21 cellular contexts compared by ENCODE assay signal in the genomic region with DNA sequence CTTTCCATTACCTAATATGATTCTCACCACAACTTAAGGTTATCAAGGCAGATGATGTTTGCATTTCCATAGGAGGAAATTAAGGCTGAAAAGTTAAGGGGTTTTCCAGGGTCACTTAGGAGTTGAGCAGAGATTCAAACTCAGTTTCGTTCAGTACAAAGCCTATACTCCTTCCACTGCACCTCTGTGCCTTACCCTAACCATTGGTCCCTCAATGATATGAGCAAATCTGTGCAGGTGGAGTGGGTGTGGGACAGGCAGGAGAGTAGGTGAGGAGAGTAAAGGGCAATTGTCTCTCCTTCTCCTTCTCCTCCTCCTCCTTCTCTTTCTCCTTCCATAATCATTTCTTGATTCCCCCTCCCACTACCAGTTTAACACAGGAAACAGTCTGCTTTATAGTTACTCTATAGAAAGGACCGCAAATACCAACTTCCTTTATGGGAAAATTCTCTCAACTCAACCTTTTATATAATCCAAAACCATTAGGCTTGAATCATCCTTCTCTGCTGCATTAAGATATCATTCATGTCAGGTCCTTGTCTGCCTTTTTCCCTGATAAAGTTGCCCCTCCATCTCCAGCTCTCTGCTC. TPM values are rescaled to one million over a fixed set of nuclear protein-coding genes. Genes with fewer than 3 reads are reported as not detected.
A peak's percentile ranks its signal among the peaks of the same experiment; 100 is the strongest.
DNase-seq lines count a peak whose midpoint lies in the region; ATAC-seq and TF ChIP-seq lines count a peak whose summit lies in the region.
"Had no signal": no experiment of that assay in that cellular context is flagged by ENCODE, and none has a peak within 500 bp of the region (broad histone marks: within the 10 kb centered on the region; RNA-seq: fewer than 3 reads in every experiment).

No MANE protein-coding gene starts in this region.

- H3K9me3 ChIP-seq in HEK293 (ENCODE audit: control insufficient read depth, insufficient read depth, low read depth, low read length) (no peaks in the 10 kb centered on the region), prostate gland (no peaks in the 10 kb centered on the region)
- H3K9me3 ChIP-seq: A549, BE2C had no signal

- POLR2A ChIA-PET in activated CD4-positive, alpha-beta T cell treated with anti-CD3 and anti-CD28 coated beads, Interleukin-2, amount 10 ng/mL, durations not matched to agents 7 days and 5 days (lab: Charles Lee), result no interaction called here
- POLR2A ChIA-PET in HEK293 (lab: Yijun Ruan, JAX), result no interaction called here

- TF ChIP-seq CTCF in HEK293 (tag by site-specific recombination; IDR thresholded peaks at IDR 0.05), result no peak
- TF ChIP-seq CTCF in prostate gland (IDR thresholded peaks at IDR 0.05), result no peak

- intact Hi-C loops in activated CD4-positive, alpha-beta T cell treated with anti-CD3 and anti-CD28 coated beads, Interleukin-2, amount 10 ng/mL, durations not matched to agents 24 days and 14 days (cut with micrococcal nuclease), result loop anchor here (2.0 to 5.0 kb wide), 2 partner anchors 18 to 241 kb away; no protein-coding TSS in a partner anchor
- intact Hi-C loops in prostate gland (cut with DNase I), result loop anchor here (5.0 kb wide), 1 partner anchor 191 kb away; the partner anchor contains the start of gene KDR

- DNase-seq in activated CD4-positive, alpha-beta T cell treated with anti-CD3 and anti-CD28 coated beads, Interleukin-2, amount 10 ng/mL, durations not matched to agents 24 days and 14 days, result no peak
- no peak for DNase-seq in activated CD4-positive, alpha-beta T cell treated with anti-CD3 and anti-CD28 coated beads, Interleukin-2, amount 10 ng/mL, durations not matched to agents 7 days and 5 days
- peak in 1 of 2 donors; percentile 12 for DNase-seq in activated naive CD4-positive, alpha-beta T cell treated with anti-CD3 and anti-CD28 coated beads, Interleukin-2, amount 50 U/mL, for 72 hours (ENCODE audit: low spot score in 2 of 2)
- DNase-seq in stimulated activated effector memory CD8-positive, alpha-beta T cell treated with anti-CD3 and anti-CD28 coated beads, Interleukin-12 subunit alpha, Interleukin-12 subunit beta, amount 100 ng/mL, for 72 hours (ENCODE audit: low spot score in 2 of 2), result no peak
- DNase-seq in HT-29 (ENCODE audit: low spot score) (no peak), prostate gland (ENCODE audit: low spot score) (no peak)
- DNase-seq: activated CD8-positive, alpha-beta memory T cell treated with anti-CD3 and anti-CD28 coated beads for 24 hours; aorta; BE2C; dorsolateral prefrontal cortex; NCI-H1694 treated with DMSO at 0.1 percent for 48 hours; NCI-H774; Right ventricle myocardium superior; stimulated activated CD4-positive, alpha-beta T cell treated with anti-CD3 and anti-CD28 coated beads, Interleukin-4, amount 100 ng/mL, for 1 hour had no signal

- H3K27me3 Mint-ChIP-seq in activated CD4-positive, alpha-beta T cell treated with anti-CD3 and anti-CD28 coated beads, Interleukin-2, amount 10 ng/mL, durations not matched to agents 24 days and 14 days, result no peaks in the 10 kb centered on the region
- peaks cover 4% of the 10 kb centered on the region for H3K27me3 Mint-ChIP-seq in activated CD4-positive, alpha-beta T cell treated with anti-CD3 and anti-CD28 coated beads, Interleukin-2, amount 10 ng/mL, durations not matched to agents 7 days and 5 days

- H3K9me3 Mint-ChIP-seq in activated CD4-positive, alpha-beta T cell treated with anti-CD3 and anti-CD28 coated beads, Interleukin-2, amount 10 ng/mL, durations not matched to agents 24 days and 14 days, result no peaks in the 10 kb centered on the region
- no peaks in the 10 kb centered on the region for H3K9me3 Mint-ChIP-seq in activated CD4-positive, alpha-beta T cell treated with anti-CD3 and anti-CD28 coated beads, Interleukin-2, amount 10 ng/mL, durations not matched to agents 7 days and 5 days
- H3K9me3 Mint-ChIP-seq in activated naive CD4-positive, alpha-beta T cell treated with anti-CD3 and anti-CD28 coated beads, Interleukin-2, amount 50 U/mL, for 72 hours, result peaks cover 0 to 5% of the 10 kb centered on the region in 2 donors
- no peaks in the 10 kb centered on the region for H3K9me3 Mint-ChIP-seq in stimulated activated effector memory CD8-positive, alpha-beta T cell treated with anti-CD3 and anti-CD28 coated beads, Interleukin-12 subunit alpha, Interleukin-12 subunit beta, amount 100 ng/mL, for 72 hours
- H3K9me3 Mint-ChIP-seq: central memory CD8-positive, alpha-beta T cell had no signal

- peaks cover 17% of the 10 kb centered on the region for H3K4me1 Mint-ChIP-seq in activated CD4-positive, alpha-beta T cell treated with anti-CD3 and anti-CD28 coated beads, Interleukin-2, amount 10 ng/mL, durations not matched to agents 24 days and 14 days
- H3K4me1 Mint-ChIP-seq in activated CD4-positive, alpha-beta T cell treated with anti-CD3 and anti-CD28 coated beads, Interleukin-2, amount 10 ng/mL, durations not matched to agents 7 days and 5 days, result peaks cover 10% of the 10 kb centered on the region
- peaks cover 9% of the 10 kb centered on the region for H3K4me1 Mint-ChIP-seq in stimulated activated effector memory CD8-positive, alpha-beta T cell treated with anti-CD3 and anti-CD28 coated beads, Interleukin-12 subunit alpha, Interleukin-12 subunit beta, amount 100 ng/mL, for 72 hours

- H3K27me3 ChIP-seq in prostate gland (replicated peaks; ENCODE audit: insufficient read depth), result no peaks in the 10 kb centered on the region
- H3K27me3 ChIP-seq: BE2C, dorsolateral prefrontal cortex had no signal

- peak; percentile 75 to 86 for ATAC-seq in activated naive CD4-positive, alpha-beta T cell treated with anti-CD3 and anti-CD28 coated beads, Interleukin-2, amount 50 U/mL, for 72 hours
- peak; percentile 50 for ATAC-seq in stimulated activated effector memory CD8-positive, alpha-beta T cell treated with anti-CD3 and anti-CD28 coated beads, Interleukin-12 subunit alpha, Interleukin-12 subunit beta, amount 100 ng/mL, for 72 hours
- no peak for ATAC-seq in HG03039 (IDR thresholded peaks at IDR 0.05; ENCODE audit: unreplicated experiment)
- ATAC-seq: A549, K562, left lobe of liver had no signal

- no peaks in the 10 kb centered on the region for H3K36me3 ChIP-seq in HEK293 (ENCODE audit: control insufficient read depth in 2 of 2, insufficient read depth in 1 of 2, low read length in 2 of 2)
- no peaks in the 10 kb centered on the region for H3K36me3 ChIP-seq in prostate gland
- H3K36me3 ChIP-seq: BE2C had no signal

- CTCF ChIA-PET in activated CD4-positive, alpha-beta T cell treated with anti-CD3 and anti-CD28 coated beads, Interleukin-2, amount 10 ng/mL, durations not matched to agents 7 days and 5 days (lab: Charles Lee), result no interaction called here
- CTCF ChIA-PET in HEK293 (lab: Yijun Ruan, JAX), result interaction anchor here (0.8 kb wide), 1 partner anchor 348 kb away, joined by 6 read pairs; no protein-coding TSS in a partner anchor

- H3K27ac ChIP-seq in HEK293 (ENCODE audit: extremely low read depth, low read depth, low read length) (no peak overlapping the region), prostate gland (no peak overlapping the region)
- H3K27ac ChIP-seq: A549, dorsolateral prefrontal cortex, epithelial cell of prostate had no signal

- no peak for TF ChIP-seq POLR2A in prostate gland (IDR thresholded peaks at IDR 0.05)

- H3K4me3 Mint-ChIP-seq in activated CD4-positive, alpha-beta T cell treated with anti-CD3 and anti-CD28 coated beads, Interleukin-2, amount 10 ng/mL, durations not matched to agents 24 days and 14 days, result peak overlapping the region; percentile 4
- H3K4me3 Mint-ChIP-seq in activated CD4-positive, alpha-beta T cell treated with anti-CD3 and anti-CD28 coated beads, Interleukin-2, amount 10 ng/mL, durations not matched to agents 7 days and 5 days, result no peak overlapping the region
- no peak overlapping the region for H3K4me3 Mint-ChIP-seq in stimulated activated effector memory CD8-positive, alpha-beta T cell treated with anti-CD3 and anti-CD28 coated beads, Interleukin-12 subunit alpha, Interleukin-12 subunit beta, amount 100 ng/mL, for 72 hours
- H3K4me3 Mint-ChIP-seq: central memory CD8-positive, alpha-beta T cell had no signal

- WGBS in prostate gland, result 62% methylated on average over 2 of the region's 2 CpGs

- peak overlapping the region; percentile 38 for H3K27ac Mint-ChIP-seq in activated CD4-positive, alpha-beta T cell treated with anti-CD3 and anti-CD28 coated beads, Interleukin-2, amount 10 ng/mL, durations not matched to agents 24 days and 14 days
- no peak overlapping the region for H3K27ac Mint-ChIP-seq in activated CD4-positive, alpha-beta T cell treated with anti-CD3 and anti-CD28 coated beads, Interleukin-2, amount 10 ng/mL, durations not matched to agents 7 days and 5 days
- H3K27ac Mint-ChIP-seq in activated naive CD4-positive, alpha-beta T cell treated with anti-CD3 and anti-CD28 coated beads, Interleukin-2, amount 50 U/mL, for 72 hours, result peak overlapping the region; percentile 28 to 45
- no peak overlapping the region for H3K27ac Mint-ChIP-seq in stimulated activated effector memory CD8-positive, alpha-beta T cell treated with anti-CD3 and anti-CD28 coated beads, Interleukin-12 subunit alpha, Interleukin-12 subunit beta, amount 100 ng/mL, for 72 hours

- H3K36me3 Mint-ChIP-seq in activated CD4-positive, alpha-beta T cell treated with anti-CD3 and anti-CD28 coated beads, Interleukin-2, amount 10 ng/mL, durations not matched to agents 24 days and 14 days (ENCODE audit: low read depth), result no peaks in the 10 kb centered on the region
- H3K36me3 Mint-ChIP-seq in activated CD4-positive, alpha-beta T cell treated with anti-CD3 and anti-CD28 coated beads, Interleukin-2, amount 10 ng/mL, durations not matched to agents 7 days and 5 days (ENCODE audit: low read depth), result no peaks in the 10 kb centered on the region
- H3K36me3 Mint-ChIP-seq in activated naive CD4-positive, alpha-beta T cell treated with anti-CD3 and anti-CD28 coated beads, Interleukin-2, amount 50 U/mL, for 72 hours, result peaks cover 0 to 6% of the 10 kb centered on the region in 2 donors
- H3K36me3 Mint-ChIP-seq in stimulated activated effector memory CD8-positive, alpha-beta T cell treated with anti-CD3 and anti-CD28 coated beads, Interleukin-12 subunit alpha, Interleukin-12 subunit beta, amount 100 ng/mL, for 72 hours, result no peaks in the 10 kb centered on the region

- no peak overlapping the region for H3K4me3 ChIP-seq in HEK293 (ENCODE audit: low read depth, low read length)
- no peak overlapping the region for H3K4me3 ChIP-seq in prostate gland
- H3K4me3 ChIP-seq: A549, dorsolateral prefrontal cortex, K562 had no signal

- H3K4me1 ChIP-seq in HEK293 (ENCODE audit: control insufficient read depth, insufficient read depth, low read length) (no peaks in the 10 kb centered on the region), prostate gland (replicated peaks) (no peaks in the 10 kb centered on the region)
- H3K4me1 ChIP-seq: A549, BE2C had no signal

RNA-seq across cellular contexts. Expression of gene SRD5A3, which starts 27.4 kb away (rescaled TPM):
- total RNA-seq in activated CD4-positive, alpha-beta T cell treated with anti-CD3 and anti-CD28 coated beads, Interleukin-2, amount 10 ng/mL, durations not matched to agents 24 days and 14 days, result 26.6 and 27.4 TPM in 2 replicates
- total RNA-seq in activated CD4-positive, alpha-beta T cell treated with anti-CD3 and anti-CD28 coated beads, Interleukin-2, amount 10 ng/mL, durations not matched to agents 7 days and 5 days, result 10 to 100 TPM in 1 of 2 experiments, 1 to 10 TPM in 1; 8.3 to 10.3 TPM
- total RNA-seq in activated naive CD4-positive, alpha-beta T cell treated with anti-CD3 and anti-CD28 coated beads, Interleukin-2, amount 50 U/mL, for 72 hours, result 10 to 100 TPM in 1 of 2 donors, under 1 TPM in 1; 0.77 to 20.4 TPM
- 3.8 and 3.9 TPM in 2 replicates for total RNA-seq in HT-29 (2014; rRNA removed; shearing (Covaris generic))
- total RNA-seq in prostate gland, result 10 to 100 TPM in 1 of 2 donors, 1 to 10 TPM in 1; 6.6 to 14.8 TPM

Comparison
In these comparisons a context has a peak if more than half of its experiments do, and no peak if none do; other contexts are left out.
1. H3K27ac Mint-ChIP-seq: peak in activated CD4-positive, alpha-beta T cell treated with anti-CD3 and anti-CD28 coated beads, Interleukin-2, amount 10 ng/mL, durations not matched to agents 24 days and 14 days (single experiment) and activated naive CD4-positive, alpha-beta T cell treated with anti-CD3 and anti-CD28 coated beads, Interleukin-2, amount 50 U/mL, for 72 hours (2 of 2); none in activated CD4-positive, alpha-beta T cell treated with anti-CD3 and anti-CD28 coated beads, Interleukin-2, amount 10 ng/mL, durations not matched to agents 7 days and 5 days (single experiment) and stimulated activated effector memory CD8-positive, alpha-beta T cell treated with anti-CD3 and anti-CD28 coated beads, Interleukin-12 subunit alpha, Interleukin-12 subunit beta, amount 100 ng/mL, for 72 hours (single experiment).